Comparison of ENCODE assay signal across 8 cellular contexts in genomic region chr14:31026395-31027096, GRCh38. TPM values are rescaled to one million over a fixed set of nuclear protein-coding genes. Genes with fewer than 3 reads are reported as not detected.
A peak's percentile ranks its signal among the peaks of the same experiment; 100 is the strongest.
DNase-seq lines count a peak whose midpoint lies in the region; ATAC-seq and TF ChIP-seq lines count a peak whose summit lies in the region.

No MANE protein-coding gene starts in this region.

- H3K36me3 ChIP-seq in PC-9 (ENCODE audit: low read depth) (no peaks in the 10 kb centered on the region), esophagus muscularis mucosa (no peaks in the 10 kb centered on the region), muscle layer of duodenum (ENCODE audit: control insufficient read depth in 1 of 2, insufficient read depth in 2 of 2, low read length in 2 of 2) (peaks cover 0 to 10% of the 10 kb centered on the region in 2 donors)

- TSS peak; percentile 78 for BruUV-seq in PC-9 (replicated peaks; lab: Mats Ljungman, UMichigan)

- peaks cover 16% of the 10 kb centered on the region; the same call in 1 of the 2 replicates for H4K20me1 ChIP-seq in PC-9 (ENCODE audit: insufficient read depth)

- TF ChIP-seq EP300 in esophagus muscularis mucosa (IDR thresholded peaks at IDR 0.05), result no peak

- CTCF ChIA-PET in PC-9 (lab: Charles Lee), result interaction anchor here (0.7 kb wide), 1 partner anchor 1487 kb away, joined by 4 read pairs; no protein-coding TSS in a partner anchor

- H3K79me2 ChIP-seq in PC-9 (ENCODE audit: low read depth), result peaks cover 46% of the 10 kb centered on the region

- peak overlapping the region; percentile 88 for H2AFZ ChIP-seq in PC-9

- H3K9me3 ChIP-seq in PC-9 (ENCODE audit: insufficient read depth, low read depth) (no peaks in the 10 kb centered on the region), esophagus muscularis mucosa (no peaks in the 10 kb centered on the region), muscle layer of duodenum (ENCODE audit: control insufficient read depth in 1 of 2, low read length in 2 of 2) (no peaks in the 10 kb centered on the region)

- no peaks in the 10 kb centered on the region for H3K27me3 ChIP-seq in PC-9 (ENCODE audit: insufficient read depth, low read depth)
- peaks cover 0 to 3% (median 0%) of the 10 kb centered on the region in 4 donors for H3K27me3 ChIP-seq in esophagus muscularis mucosa
- no peaks in the 10 kb centered on the region for H3K27me3 ChIP-seq in muscle layer of duodenum (ENCODE audit: low read depth, low read length)

- intact Hi-C loops in PC-9 (cut with micrococcal nuclease; ENCODE audit: unreplicated experiment) (loop anchor here (5.0 kb wide), 1 partner anchor 56 kb away; no protein-coding TSS in a partner anchor), esophagus muscularis mucosa (cut with DNase I) (no loop called here)

- ATAC-seq in GM21723 (IDR thresholded peaks at IDR 0.05; ENCODE audit: unreplicated experiment), result peak; percentile 92

- H3K9me2 ChIP-seq in PC-9 (ENCODE audit: insufficient read depth), result no peaks in the 10 kb centered on the region

- H3K27ac ChIP-seq in PC-9 (peak overlapping the region; percentile 79), esophagus muscularis mucosa (replicated peaks in 1 of 4) (peak overlapping the region; percentile 98 to 100 (median 100)), muscle layer of duodenum (ENCODE audit: low read length) (peak overlapping the region; percentile 94)

- peak; percentile 75 for DNase-seq in DMS53 treated with DMSO at 0.1 percent for 48 hours (lab: John Stamatoyannopoulos, UW; ENCODE audit: unreplicated experiment)
- peak; percentile 97 for DNase-seq in KBM-7
- peak; percentile 85 to 95 for DNase-seq in PC-9
- DNase-seq in activated T-cell treated with anti-CD3 and anti-CD28 coated beads, Interleukin-2, amount 50 U/mL, for 48 hours, result peak; percentile 92 to 94
- peak; percentile 98 for DNase-seq in esophagus muscularis mucosa (ENCODE audit: extremely low spot score)
- DNase-seq in stimulated activated CD8-positive, alpha-beta memory T cell treated with anti-CD3 and anti-CD28 coated beads, Interleukin-7, amount 100 ng/mL, for 24 hours (ENCODE audit: low read depth), result peak; percentile 75

- peak overlapping the region; percentile 82 for H3K4me2 ChIP-seq in PC-9

- TF ChIP-seq POLR2A in esophagus muscularis mucosa (IDR thresholded peaks at IDR 0.05; ENCODE audit: low read depth), result peak; percentile 68

- H3K4me3 ChIP-seq in PC-9 (peak overlapping the region; percentile 88), esophagus muscularis mucosa (peak overlapping the region; percentile 81 to 100 (median 90)), muscle layer of duodenum (ENCODE audit: low read depth in 1 of 2, low read length in 2 of 2) (peak overlapping the region; percentile 89 to 97)

- peaks cover 13% of the 10 kb centered on the region for H3F3A ChIP-seq in PC-9 (ENCODE audit: insufficient read depth, low read depth)

- H3K4me1 ChIP-seq in PC-9 (replicated peaks; ENCODE audit: insufficient read depth) (peaks cover 29% of the 10 kb centered on the region), esophagus muscularis mucosa (peaks cover 18 to 43% (median 36%) of the 10 kb centered on the region in 4 donors), muscle layer of duodenum (ENCODE audit: control insufficient read depth in 1 of 2, insufficient read depth in 2 of 2, low read length in 2 of 2) (peaks cover 8 to 28% of the 10 kb centered on the region in 2 donors)

- TF ChIP-seq CTCF in PC-9 (conservative IDR thresholded peaks at IDR 0.05) (no peak), esophagus muscularis mucosa (IDR thresholded peaks at IDR 0.05) (no peak)

- POLR2A ChIA-PET in PC-9 (lab: Charles Lee; ENCODE audit: unreplicated experiment), result interaction anchor here (0.6 to 0.8 kb wide), 5 partner anchors 10 to 1173 kb away, joined by 4 to 10 read pairs (median 6); no protein-coding TSS in a partner anchor

- 1% methylated on average over 46 of the region's 48 CpGs for WGBS in esophagus muscularis mucosa

- in situ Hi-C loops in KBM-7 (cut with MboI; ENCODE audit: low pct_unique_long_range_greater_than_20kb, low sequenced_read_pairs), result no loop called here

RNA-seq across cellular contexts. Expression of gene STRN3, which starts 0.4 kb away (rescaled TPM):
- 18.1 and 22.1 TPM in 2 replicates for total RNA-seq in PC-9 (2021)
- 10 to 100 TPM; 54.5 to 90.1 (median 68.9) TPM for total RNA-seq in esophagus muscularis mucosa

RNA-seq across cellular contexts. Expression of gene AP4S1, which starts 1.1 kb away (rescaled TPM):
- 1.9 and 2.8 TPM in 2 replicates for total RNA-seq in PC-9 (2021)
- total RNA-seq in esophagus muscularis mucosa, result 10 to 100 TPM in 2 of 4 donors, 1 to 10 TPM in 2; 5.0 to 12.3 (median 9.3) TPM

Comparison
In these comparisons a context has a peak if more than half of its experiments do, and no peak if none do; other contexts are left out.
1. Peak in every context shown above with its lines: DNase-seq, ATAC-seq, H3K4me3 ChIP-seq and H3K27ac ChIP-seq.